1 cellular context compared by ENCODE assay signal in the genomic region with DNA sequence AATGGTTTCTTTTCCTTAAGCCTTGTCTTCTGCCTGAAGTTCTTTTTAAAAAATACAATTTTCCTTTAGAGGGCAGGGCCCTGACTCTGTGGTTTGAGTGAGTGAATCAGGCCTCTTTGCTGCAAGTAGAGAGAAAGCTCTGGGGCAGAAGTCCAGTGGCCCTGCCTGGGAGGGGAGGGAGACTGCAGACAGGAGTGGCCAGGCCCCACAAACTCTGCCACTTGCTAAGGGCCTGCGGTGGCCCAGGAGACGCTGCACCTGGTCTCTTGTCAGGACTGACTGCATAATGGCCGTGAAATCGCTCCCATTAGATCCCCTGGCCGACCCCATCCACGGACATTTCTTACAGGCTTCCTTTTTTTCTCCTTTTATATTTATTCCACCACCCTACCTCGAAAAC.
TF ChIP-seq lines count a peak whose summit lies in the region.

No MANE protein-coding gene starts in this region.

TF ChIP-seq in WTC11, 78 proteins besides CTCF, POLR2A, EP300 and RAD21 (continued from another document):
- TF ChIP-seq, protein P1, sequence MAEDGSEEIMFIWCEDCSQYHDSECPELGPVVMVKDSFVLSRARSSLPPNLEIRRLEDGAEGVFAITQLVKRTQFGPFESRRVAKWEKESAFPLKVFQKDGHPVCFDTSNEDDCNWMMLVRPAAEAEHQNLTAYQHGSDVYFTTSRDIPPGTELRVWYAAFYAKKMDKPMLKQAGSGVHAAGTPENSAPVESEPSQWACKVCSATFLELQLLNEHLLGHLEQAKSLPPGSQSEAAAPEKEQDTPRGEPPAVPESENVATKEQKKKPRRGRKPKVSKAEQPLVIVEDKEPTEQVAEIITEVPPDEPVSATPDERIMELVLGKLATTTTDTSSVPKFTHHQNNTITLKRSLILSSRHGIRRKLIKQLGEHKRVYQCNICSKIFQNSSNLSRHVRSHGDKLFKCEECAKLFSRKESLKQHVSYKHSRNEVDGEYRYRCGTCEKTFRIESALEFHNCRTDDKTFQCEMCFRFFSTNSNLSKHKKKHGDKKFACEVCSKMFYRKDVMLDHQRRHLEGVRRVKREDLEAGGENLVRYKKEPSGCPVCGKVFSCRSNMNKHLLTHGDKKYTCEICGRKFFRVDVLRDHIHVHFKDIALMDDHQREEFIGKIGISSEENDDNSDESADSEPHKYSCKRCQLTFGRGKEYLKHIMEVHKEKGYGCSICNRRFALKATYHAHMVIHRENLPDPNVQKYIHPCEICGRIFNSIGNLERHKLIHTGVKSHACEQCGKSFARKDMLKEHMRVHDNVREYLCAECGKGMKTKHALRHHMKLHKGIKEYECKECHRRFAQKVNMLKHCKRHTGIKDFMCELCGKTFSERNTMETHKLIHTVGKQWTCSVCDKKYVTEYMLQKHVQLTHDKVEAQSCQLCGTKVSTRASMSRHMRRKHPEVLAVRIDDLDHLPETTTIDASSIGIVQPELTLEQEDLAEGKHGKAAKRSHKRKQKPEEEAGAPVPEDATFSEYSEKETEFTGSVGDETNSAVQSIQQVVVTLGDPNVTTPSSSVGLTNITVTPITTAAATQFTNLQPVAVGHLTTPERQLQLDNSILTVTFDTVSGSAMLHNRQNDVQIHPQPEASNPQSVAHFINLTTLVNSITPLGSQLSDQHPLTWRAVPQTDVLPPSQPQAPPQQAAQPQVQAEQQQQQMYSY (CRISPR knock-in tag; IDR thresholded peaks at IDR 0.05): no peak
- TF ChIP-seq TCF7 (CRISPR knock-in tag; IDR thresholded peaks at IDR 0.05; ENCODE audit: low read depth) (no peak), ATF3 (CRISPR knock-in tag; conservative IDR thresholded peaks at IDR 0.05) (no peak), NFE2L1 (CRISPR knock-in tag; IDR thresholded peaks at IDR 0.05) (no peak)
